ENCODE assay signal across 26 cellular contexts in genomic region chr7:156497776-156498509, GRCh38.
DNase-seq lines count a peak whose midpoint lies in the region; ATAC-seq, FAIRE-seq and TF ChIP-seq lines count a peak whose summit lies in the region.
"Had no signal": no experiment of that assay in that cellular context is flagged by ENCODE, and none has a peak within 500 bp of the region (broad histone marks: within the 10 kb centered on the region; RNA-seq: fewer than 3 reads in every experiment).

No MANE protein-coding gene starts in this region.

- BruUV-seq in IMR-90 (replicated peaks; lab: Mats Ljungman, UMichigan) = no TSS peak

- H3K4ac ChIP-seq in IMR-90 (ENCODE audit: low read depth, low read length) = no peak overlapping the region
- H3K4ac ChIP-seq in H1 (replicated peaks; ENCODE audit: insufficient read length, low read depth, low read length) = no peak overlapping the region

- H3K27ac ChIP-seq in IMR-90 (ENCODE audit: insufficient read depth, low read length) (no peak overlapping the region), H1 (ENCODE audit: low read depth, low read length) (no peak overlapping the region)
- H3K27ac ChIP-seq: BLaER1, cardiac muscle cell, ovary, transverse colon had no signal

- H3K4me1 ChIP-seq in IMR-90 (ENCODE audit: control insufficient read depth, insufficient read depth, low read length) = peaks cover 2% of the 10 kb centered on the region
- no peaks in the 10 kb centered on the region; a peak in 1 of 7 replicates for H3K4me1 ChIP-seq in H1 (replicated peaks in 1 of 4; ENCODE audit: control insufficient read depth in 3 of 4, insufficient read depth in 4 of 4, low read length in 3 of 4)
- H3K4me1 ChIP-seq: BLaER1, HAP-1, transverse colon had no signal

- H3K9ac ChIP-seq in IMR-90 (ENCODE audit: low read depth, low read length) (no peak overlapping the region), H1 (replicated peaks in 1 of 4; ENCODE audit: extremely low read depth in 1 of 4, low read depth in 3 of 4, low read length in 3 of 4) (no peak overlapping the region)
- H3K9ac ChIP-seq: BLaER1 had no signal

- H3K4me2 ChIP-seq in IMR-90 (ENCODE audit: low read depth, low read length) (no peak overlapping the region), H1 (ENCODE audit: insufficient read depth in 1 of 2, low read depth in 2 of 2, low read length in 2 of 2) (no peak overlapping the region)
- H3K4me2 ChIP-seq: BLaER1 had no signal

- no peak for ATAC-seq in IMR-90 (ENCODE audit: low read depth)
- ATAC-seq: stimulated activated memory B cell treated with anti-CD40 and anti-IgM and Interleukin-4, amounts not matched to agents 10 μg/mL and 1 μg/mL and 100 μg/mL, for 72 hours; WTC11 had no signal

- no peak for TF ChIP-seq CTCF in IMR-90 (conservative IDR thresholded peaks at IDR 0.05; ENCODE audit: low read depth, low read length)
- no peak for TF ChIP-seq CTCF in H1 (IDR thresholded peaks at IDR 0.05; ENCODE audit: control extremely low read depth in 1 of 3, insufficient read depth in 1 of 3, low read depth in 1 of 3, low read length in 3 of 3)
- no peak for TF ChIP-seq CTCF in D721Med (IDR thresholded peaks at IDR 0.05; ENCODE audit: insufficient read depth, missing control alignments)

- H2BK20ac ChIP-seq in IMR-90 (ENCODE audit: low read depth, low read length) = no peak overlapping the region
- no peak overlapping the region for H2BK20ac ChIP-seq in H1 (ENCODE audit: low read length)

- CTCF ChIA-PET in IMR-90 (lab: Yijun Ruan, JAX) (interaction anchor here (0.7 to 2.2 kb wide), 2 partner anchors 15 to 1725 kb away, joined by 3 to 6 read pairs; no protein-coding TSS in a partner anchor), H1 (lab: Charles Lee; ENCODE audit: partially characterized antibody) (no interaction called here)

- TF ChIP-seq RAD21 in IMR-90 (IDR thresholded peaks at IDR 0.05; ENCODE audit: low read length) = no peak
- TF ChIP-seq RAD21 in H1 (IDR thresholded peaks at IDR 0.05 in 1 of 2, conservative IDR thresholded peaks at IDR 0.05 in 1 of 2; ENCODE audit: low read depth in 2 of 2, low read length in 2 of 2) = no peak

- H2BK12ac ChIP-seq in H1 (ENCODE audit: low read depth, low read length) = peak overlapping the region; percentile 43; the same call in 1 of the 2 replicates

- H3K79me1 ChIP-seq in IMR-90 (ENCODE audit: low read depth in 1 of 2, low read length in 2 of 2) = no peaks in the 10 kb centered on the region
- H3K79me1 ChIP-seq in H1 (ENCODE audit: low read depth, low read length) = no peaks in the 10 kb centered on the region

- no peaks in the 10 kb centered on the region for H3K36me3 ChIP-seq in IMR-90 (ENCODE audit: control insufficient read depth, insufficient read depth, low read length)
- H3K36me3 ChIP-seq in H1 (ENCODE audit: control insufficient read depth in 2 of 4, insufficient read depth in 4 of 4, low read length in 3 of 4) = no peaks in the 10 kb centered on the region
- H3K36me3 ChIP-seq: BLaER1, cardiac muscle cell, HAP-1, ovary, transverse colon had no signal

- no peaks in the 10 kb centered on the region for H3K9me1 ChIP-seq in IMR-90 (ENCODE audit: insufficient read depth, low read length)

- no peak overlapping the region for H3K4me3 ChIP-seq in IMR-90 (ENCODE audit: insufficient read depth, low read depth, low read length)
- H3K4me3 ChIP-seq in H1 (ENCODE audit: extremely low read depth in 1 of 4, insufficient read depth in 2 of 4, low read depth in 3 of 4, low read length in 4 of 4) = no peak overlapping the region
- H3K4me3 ChIP-seq: BLaER1, cardiac muscle cell, HAP-1, ovary, transverse colon had no signal

- TF ChIP-seq POLR2A in IMR-90 (IDR thresholded peaks at IDR 0.05; ENCODE audit: low read depth, low read length) (no peak), H1 (IDR thresholded peaks at IDR 0.05; ENCODE audit: control extremely low read depth in 1 of 2, low read depth in 2 of 2, low read length in 2 of 2) (no peak)

- H2BK5ac ChIP-seq in IMR-90 (ENCODE audit: low read depth, low read length, poor library complexity, severe bottlenecking) (peak overlapping the region; percentile 84), H1 (ENCODE audit: low read depth, low read length) (no peak overlapping the region)

- POLR2A ChIA-PET in IMR-90 (lab: Charles Lee; ENCODE audit: unreplicated experiment) (no interaction called here), H1 (lab: Charles Lee; ENCODE audit: partially characterized antibody) (no interaction called here)

- WGBS in IMR-90 (ENCODE audit: extremely low coverage in 2 of 2, insufficient read length in 1 of 2), 2 experiments = 91% methylated on average over 4 of the region's 17 CpGs; no CpG with 5 or more reads in 1 of the 2 experiments
- 88% methylated on average over 17 of the region's 17 CpGs; no CpG with 5 or more reads in 1 of the 2 experiments for WGBS in H1 (ENCODE audit: extremely low coverage in 1 of 2, insufficient coverage in 1 of 2, insufficient read length in 1 of 2, insufficient replicate concordance in 2 of 2, low coverage in 1 of 2, low lambda C conversion rate in 2 of 2, missing lambda C conversion rate in 1 of 2), 2 experiments

- H3K56ac ChIP-seq in IMR-90 (ENCODE audit: extremely low read depth, insufficient read depth, low read length) (no peak overlapping the region), H1 (replicated peaks; ENCODE audit: insufficient read length, low read depth, low read length) (peak overlapping the region; percentile 97)

- H3K79me2 ChIP-seq in H1 (ENCODE audit: control insufficient read depth in 1 of 2, insufficient read depth in 2 of 2, low read length in 2 of 2) = no peaks in the 10 kb centered on the region

- intact Hi-C loops in IMR-90 (cut with micrococcal nuclease) = no loop called here

- H3K18ac ChIP-seq in IMR-90 (ENCODE audit: low read depth, low read length) = no peak overlapping the region
- no peak overlapping the region for H3K18ac ChIP-seq in H1 (ENCODE audit: extremely low read depth, low read length)

- no peak overlapping the region for H3K14ac ChIP-seq in IMR-90 (replicated peaks; ENCODE audit: low read depth, low read length)
- H3K14ac ChIP-seq in H1 (ENCODE audit: insufficient read length) = no peak overlapping the region

- H3K9me3 ChIP-seq in IMR-90 (ENCODE audit: control insufficient read depth, insufficient read depth, low read length) (peaks cover 4% of the 10 kb centered on the region; the same call in 1 of the 2 replicates), H1 (ENCODE audit: insufficient read depth in 2 of 2, low read depth in 1 of 2, low read length in 1 of 2) (no peaks in the 10 kb centered on the region)
- H3K9me3 ChIP-seq: HAP-1, ovary, transverse colon had no signal

- peaks cover 14% of the 10 kb centered on the region; the same call in 1 of the 2 replicates for H3K23me2 ChIP-seq in H1 (ENCODE audit: low read depth, low read length)

- no peaks in the 10 kb centered on the region for H3K27me3 ChIP-seq in IMR-90 (ENCODE audit: control insufficient read depth, insufficient read depth, low read length)
- H3K27me3 ChIP-seq in H1 (replicated peaks in 1 of 4; ENCODE audit: control insufficient read depth in 3 of 4, extremely low read depth in 1 of 4, insufficient read depth in 3 of 4, low read length in 3 of 4) = no peaks in the 10 kb centered on the region
- H3K27me3 ChIP-seq: BLaER1, cardiac muscle cell, ovary, transverse colon had no signal

- dilution Hi-C loops in IMR-90 (cut with HindIII; ENCODE audit: low sequenced_read_pairs, unreplicated experiment) = no loop called here

- H4K8ac ChIP-seq in IMR-90 (ENCODE audit: low read depth in 2 of 2, low read length in 2 of 2) = no peak overlapping the region
- no peak overlapping the region; the same call in 1 of the 2 replicates for H4K8ac ChIP-seq in H1 (ENCODE audit: extremely low read depth, insufficient read depth, low read length)

- H2BK120ac ChIP-seq in IMR-90 (ENCODE audit: low read depth, low read length) = no peak overlapping the region
- H2BK120ac ChIP-seq in H1 (replicated peaks; ENCODE audit: low read depth, low read length) = no peak overlapping the region

- in situ Hi-C loops in IMR-90 (cut with MboI; ENCODE audit: low sequenced_read_pairs) = no loop called here

- H2AK5ac ChIP-seq in IMR-90 (ENCODE audit: low read depth, low read length) = no peak overlapping the region
- H2AK5ac ChIP-seq in H1 (ENCODE audit: low read depth, low read length) = peak overlapping the region; percentile 89; the same call in 1 of the 2 replicates

- TF ChIP-seq EP300 in H1 (IDR thresholded peaks at IDR 0.05; ENCODE audit: borderline replicate concordance in 1 of 2, low read depth in 2 of 2, low read length in 2 of 2) = no peak

- H2BK15ac ChIP-seq in IMR-90 (ENCODE audit: low read depth, low read length) (no peak overlapping the region), H1 (ENCODE audit: low read length) (no peak overlapping the region)

- no peak overlapping the region for H4K91ac ChIP-seq in IMR-90 (ENCODE audit: insufficient read depth, low read depth, low read length)
- H4K91ac ChIP-seq in H1 (replicated peaks; ENCODE audit: insufficient read length, low read length) = peak overlapping the region; percentile 34

- H3K23ac ChIP-seq in IMR-90 (ENCODE audit: low read depth, low read length) (no peak overlapping the region), H1 (ENCODE audit: insufficient read length) (peak overlapping the region; percentile 18)

- no peak overlapping the region for H2AFZ ChIP-seq in IMR-90 (replicated peaks; ENCODE audit: low read length, poor library complexity)
- no peak overlapping the region for H2AFZ ChIP-seq in H1 (ENCODE audit: low read length)

- no peak overlapping the region for H4K5ac ChIP-seq in IMR-90 (ENCODE audit: low read depth, low read length)
- no peak overlapping the region for H4K5ac ChIP-seq in H1 (ENCODE audit: insufficient read length, low read depth, low read length)

- peak; percentile 10 for DNase-seq in DMS153 treated with DMSO at 0.1 percent for 48 hours (lab: John Stamatoyannopoulos, UW; ENCODE audit: unreplicated experiment)
- no peak for DNase-seq in IMR-90
- peak; percentile 27 for DNase-seq in NCI-H2171 (lab: John Stamatoyannopoulos, UW)
- DNase-seq in H1 (ENCODE audit: low read depth in 1 of 2, low spot score in 2 of 2) = no peak
- DNase-seq in activated naive CD4-positive, alpha-beta T cell treated with Interleukin-2 at 50 U/mL for 16 hours = no peak
- no peak for DNase-seq in kidney glomerular epithelial cell (lab: John Stamatoyannopoulos, UW)
- no peak for DNase-seq in D721Med (ENCODE audit: insufficient read length, low spot score)
- DNase-seq: activated CD4-positive, alpha-beta T cell treated with anti-CD3 and anti-CD28 coated beads, Interleukin-2, amount 10 ng/mL, durations not matched to agents 7 days and 5 days; activated effector memory CD4-positive, alpha-beta T cell treated with anti-CD3 and anti-CD28 coated beads, Interleukin-2, amount 50 U/mL, for 16 hours; activated naive CD8-positive, alpha-beta T cell treated with anti-CD3 and anti-CD28 coated beads for 36 hours; activated T-cell treated with anti-CD3 and anti-CD28 coated beads, Interleukin-2, amount 50 U/mL, for 1 hour; aorta; effector CD8-positive, alpha-beta T cell; GDM1; NCI-H1048; NCI-H526 treated with DMSO at 0.1 percent for 48 hours; ovary; SW 1271; T1000; transverse colon had no signal

- H4K20me1 ChIP-seq in IMR-90 (ENCODE audit: insufficient read depth, low read length) = no peaks in the 10 kb centered on the region
- peaks cover 0 to 9% of the 10 kb centered on the region in 2 experiments for H4K20me1 ChIP-seq in H1 (replicated peaks in 1 of 2; ENCODE audit: control insufficient read depth in 1 of 2, insufficient read depth in 2 of 2, low read length in 2 of 2)
- H4K20me1 ChIP-seq: BLaER1 had no signal

- FAIRE-seq in H1 (lab: Jason Lieb, UNC) (no peak), D721Med (lab: Jason Lieb, UNC) (no peak)
- FAIRE-seq: colon had no signal

- no peak overlapping the region for H2AK9ac ChIP-seq in IMR-90 (replicated peaks; ENCODE audit: low read depth, low read length, poor library complexity)

Comparison
In these comparisons a context has a peak if more than half of its experiments do, and no peak if none do; other contexts are left out.
1. DNase-seq: peak in DMS153 treated with DMSO at 0.1 percent for 48 hours (single experiment) and NCI-H2171 (single experiment); none in IMR-90 (single experiment), H1 (0 of 2), activated naive CD4-positive, alpha-beta T cell treated with Interleukin-2 at 50 U/mL for 16 hours (single experiment), kidney glomerular epithelial cell (single experiment) and D721Med (single experiment).